41 cellular contexts compared by ENCODE assay signal in genomic region chr11:69748637-69749036, GRCh38. TPM values are rescaled to one million over a fixed set of nuclear protein-coding genes. Genes with fewer than 3 reads are reported as not detected.
"Had no signal": no experiment of that assay in that cellular context is flagged by ENCODE, and none has a peak within 500 bp of the region (broad histone marks: within the 10 kb centered on the region; RNA-seq: fewer than 3 reads in every experiment).

No MANE protein-coding gene starts in this region.

- H3K36me3 Mint-ChIP-seq: activated CD4-positive, alpha-beta memory T cell treated with anti-CD3 and anti-CD28 coated beads for 36 hours; activated naive CD4-positive, alpha-beta T cell treated with anti-CD3 and anti-CD28 coated beads, Interleukin-2, amount 50 U/mL, for 72 hours; activated naive CD8-positive, alpha-beta T cell treated with anti-CD3 and anti-CD28 coated beads for 36 hours had no signal

- FAIRE-seq: astrocyte, TTC549 had no signal

- H3K9me3 Mint-ChIP-seq: activated CD4-positive, alpha-beta memory T cell treated with anti-CD3 and anti-CD28 coated beads for 36 hours; activated CD4-positive, alpha-beta T cell treated with anti-CD3 and anti-CD28 coated beads, Interleukin-2, amount 10 ng/mL, durations not matched to agents 24 days and 14 days; activated CD8-positive, alpha-beta T cell treated with anti-CD3 and anti-CD28 coated beads for 36 hours; activated naive CD4-positive, alpha-beta T cell treated with anti-CD3 and anti-CD28 coated beads for 36 hours; activated naive CD4-positive, alpha-beta T cell treated with anti-CD3 and anti-CD28 coated beads, Interleukin-2, amount 50 U/mL, for 72 hours; activated naive CD8-positive, alpha-beta T cell treated with anti-CD3 and anti-CD28 coated beads for 36 hours; activated T-cell treated with anti-CD3 and anti-CD28 coated beads, Interleukin-2, amount 50 U/mL, for 4 hours; activated T-cell treated with anti-CD3 and anti-CD28 coated beads, Interleukin-2, amount 50 U/mL, for 72 hours; activated T-helper 1 cell treated with anti-CD3 and anti-CD28 coated beads, Interleukin-12 subunit alpha, Interleukin-12 subunit beta, Interleukin-2, Interleukin-4 antibody, amounts not matched to agents 30 ng/mL and 10 ng/mL and 1 ng/mL, durations not matched to agents 14 hours and 24 hours and 36 hours; activated T-helper 17 cell treated with anti-CD3 and anti-CD28 coated beads, Interleukin-2, amount 50 U/mL, for 72 hours; T-helper 1 cell treated with Interleukin-12 subunit alpha and Interleukin-12 subunit beta and Interleukin-4 antibody, amounts not matched to agents 30 μg/mL and 1 μg/mL, for 36 hours; T-helper 2 cell treated with Interferon-gamma antibody and Interleukin-4, amounts not matched to agents 5 μg/mL and 100 μg/mL, for 36 hours had no signal

- H3K4me3 Mint-ChIP-seq: activated CD4-positive, alpha-beta memory T cell treated with anti-CD3 and anti-CD28 coated beads for 36 hours; activated CD4-positive, alpha-beta T cell treated with anti-CD3 and anti-CD28 coated beads for 36 hours; activated CD4-positive, alpha-beta T cell treated with anti-CD3 and anti-CD28 coated beads, Interleukin-2, amount 10 ng/mL, durations not matched to agents 24 days and 14 days; activated CD8-positive, alpha-beta T cell treated with anti-CD3 and anti-CD28 coated beads for 36 hours; activated naive CD4-positive, alpha-beta T cell treated with anti-CD3 and anti-CD28 coated beads for 36 hours; activated naive CD8-positive, alpha-beta T cell treated with anti-CD3 and anti-CD28 coated beads for 36 hours; activated T-cell treated with anti-CD3 and anti-CD28 coated beads, Interleukin-2, amount 50 U/mL, for 4 hours; activated T-cell treated with anti-CD3 and anti-CD28 coated beads, Interleukin-2, amount 50 U/mL, for 72 hours; activated T-helper 1 cell treated with anti-CD3 and anti-CD28 coated beads, Interleukin-12 subunit alpha, Interleukin-12 subunit beta, Interleukin-2, Interleukin-4 antibody, amounts not matched to agents 30 ng/mL and 10 ng/mL and 1 ng/mL, durations not matched to agents 14 hours and 24 hours and 36 hours; activated T-helper 17 cell treated with anti-CD3 and anti-CD28 coated beads, Interleukin-2, amount 50 U/mL, for 72 hours; T-helper 1 cell treated with Interleukin-12 subunit alpha and Interleukin-12 subunit beta and Interleukin-4 antibody, amounts not matched to agents 30 μg/mL and 1 μg/mL, for 36 hours; T-helper 2 cell treated with Interferon-gamma antibody and Interleukin-4, amounts not matched to agents 5 μg/mL and 100 μg/mL, for 36 hours had no signal

- H3K9me3 ChIP-seq: adrenal gland, body of pancreas, breast epithelium had no signal

- H3K4me3 ChIP-seq: adrenal gland, body of pancreas, breast epithelium had no signal

- DNase-seq: activated CD4-positive, alpha-beta memory T cell treated with anti-CD3 and anti-CD28 coated beads for 36 hours; activated CD4-positive, alpha-beta T cell treated with anti-CD3 and anti-CD28 coated beads for 1 hour; activated CD4-positive, alpha-beta T cell treated with anti-CD3 and anti-CD28 coated beads for 36 hours; activated CD4-positive, alpha-beta T cell treated with anti-CD3 and anti-CD28 coated beads, Interleukin-2, amount 10 ng/mL, durations not matched to agents 24 days and 14 days; activated CD4-positive, alpha-beta T cell treated with anti-CD3 and anti-CD28 coated beads, Interleukin-2, amount 50 U/mL, for 1 hour; activated CD4-positive, alpha-beta T cell treated with anti-CD3 and anti-CD28 coated beads, Interleukin-2, amount 50 U/mL, for 4 hours; activated CD4-positive, CD25-positive, alpha-beta regulatory T cell; activated CD8-positive, alpha-beta memory T cell treated with anti-CD3 and anti-CD28 coated beads, Interleukin-2, amount 50 U/mL, for 4 hours; activated CD8-positive, alpha-beta T cell treated with anti-CD3 and anti-CD28 coated beads for 36 hours; activated effector memory CD4-positive, alpha-beta T cell treated with anti-CD3 and anti-CD28 coated beads, Interleukin-2, amount 50 U/mL, for 16 hours; activated gamma-delta T cell treated with Interleukin-2 at 50 U/mL for 16 hours; activated naive CD4-positive, alpha-beta T cell; activated naive CD4-positive, alpha-beta T cell treated with anti-CD3 and anti-CD28 coated beads for 36 hours; activated naive CD4-positive, alpha-beta T cell treated with anti-CD3 and anti-CD28 coated beads, Interleukin-2, amount 50 U/mL, for 16 hours; activated naive CD8-positive, alpha-beta T cell treated with anti-CD3 and anti-CD28 coated beads for 36 hours; activated T-cell treated with anti-CD3 and anti-CD28 coated beads for 4 hours; activated T-cell treated with anti-CD3 and anti-CD28 coated beads, Interleukin-2, amount 50 U/mL, for 1 hour; activated T-cell treated with anti-CD3 and anti-CD28 coated beads, Interleukin-2, amount 50 U/mL, for 4 hours; activated T-cell treated with anti-CD3 and anti-CD28 coated beads, Interleukin-2, amount 50 U/mL, for 72 hours; adrenal gland; amniotic stem cell; aorta; body of pancreas; brain microvascular endothelial cell; central memory CD4-positive, alpha-beta T cell; SW 1271; T-helper 1 cell; T-helper 2 cell; T-helper 9 cell had no signal

- H3K4me1 Mint-ChIP-seq: activated CD4-positive, alpha-beta T cell treated with anti-CD3 and anti-CD28 coated beads for 36 hours; activated CD4-positive, alpha-beta T cell treated with anti-CD3 and anti-CD28 coated beads, Interleukin-2, amount 10 ng/mL, durations not matched to agents 24 days and 14 days; activated naive CD8-positive, alpha-beta T cell treated with anti-CD3 and anti-CD28 coated beads for 36 hours had no signal

- ATAC-seq: activated CD4-positive, alpha-beta T cell treated with anti-CD3 and anti-CD28 coated beads for 36 hours; activated CD4-positive, CD25-positive, alpha-beta regulatory T cell treated with anti-CD3 and anti-CD28 coated beads, Interleukin-2, amount 50 U/mL, for 24 hours; activated CD8-positive, alpha-beta T cell treated with anti-CD3 and anti-CD28 coated beads for 36 hours; activated naive CD4-positive, alpha-beta T cell treated with anti-CD3 and anti-CD28 coated beads, Interleukin-2, amount 50 U/mL, for 72 hours; activated T-cell treated with anti-CD3 and anti-CD28 coated beads, Interleukin-2, amount 50 U/mL, for 4 hours; activated T-cell treated with anti-CD3 and anti-CD28 coated beads, Interleukin-2, amount 50 U/mL, for 72 hours; activated T-helper 17 cell treated with anti-CD3 and anti-CD28 coated beads, Interleukin-2, amount 50 U/mL, for 72 hours; body of pancreas had no signal

- H3K27ac Mint-ChIP-seq: activated CD4-positive, alpha-beta memory T cell treated with anti-CD3 and anti-CD28 coated beads for 36 hours; activated CD4-positive, alpha-beta T cell treated with anti-CD3 and anti-CD28 coated beads for 36 hours; activated CD4-positive, alpha-beta T cell treated with anti-CD3 and anti-CD28 coated beads, Interleukin-2, amount 10 ng/mL, durations not matched to agents 24 days and 14 days; activated CD8-positive, alpha-beta T cell treated with anti-CD3 and anti-CD28 coated beads for 36 hours; activated naive CD4-positive, alpha-beta T cell treated with anti-CD3 and anti-CD28 coated beads for 36 hours; activated naive CD4-positive, alpha-beta T cell treated with anti-CD3 and anti-CD28 coated beads, Interleukin-2, amount 50 U/mL, for 72 hours; activated naive CD8-positive, alpha-beta T cell treated with anti-CD3 and anti-CD28 coated beads for 36 hours; activated T-cell treated with anti-CD3 and anti-CD28 coated beads, Interleukin-2, amount 50 U/mL, for 72 hours; activated T-helper 1 cell treated with anti-CD3 and anti-CD28 coated beads, Interleukin-12 subunit alpha, Interleukin-12 subunit beta, Interleukin-2, Interleukin-4 antibody, amounts not matched to agents 30 ng/mL and 10 ng/mL and 1 ng/mL, durations not matched to agents 14 hours and 24 hours and 36 hours; activated T-helper 17 cell treated with anti-CD3 and anti-CD28 coated beads, Interleukin-2, amount 50 U/mL, for 72 hours; T-helper 1 cell treated with Interleukin-12 subunit alpha and Interleukin-12 subunit beta and Interleukin-4 antibody, amounts not matched to agents 30 μg/mL and 1 μg/mL, for 36 hours; T-helper 2 cell treated with Interferon-gamma antibody and Interleukin-4, amounts not matched to agents 5 μg/mL and 100 μg/mL, for 36 hours had no signal

- H3K27ac ChIP-seq: adrenal gland, body of pancreas, brain microvascular endothelial cell, breast epithelium, VCaP had no signal

- H3K27me3 ChIP-seq: adrenal gland, body of pancreas, brain microvascular endothelial cell had no signal

- H3K4me1 ChIP-seq: adrenal gland, body of pancreas, breast epithelium had no signal

- H3K27me3 Mint-ChIP-seq: activated CD4-positive, alpha-beta T cell treated with anti-CD3 and anti-CD28 coated beads, Interleukin-2, amount 10 ng/mL, durations not matched to agents 24 days and 14 days had no signal

- H3K36me3 ChIP-seq: adrenal gland, brain microvascular endothelial cell, breast epithelium had no signal

RNA-seq across cellular contexts. Expression of gene FGF4, which starts 26.5 kb away (rescaled TPM):
- total RNA-seq: activated CD4-positive, alpha-beta memory T cell treated with anti-CD3 and anti-CD28 coated beads for 36 hours; activated CD4-positive, alpha-beta T cell treated with anti-CD3 and anti-CD28 coated beads for 36 hours; activated CD4-positive, alpha-beta T cell treated with anti-CD3 and anti-CD28 coated beads, Interleukin-2, amount 10 ng/mL, durations not matched to agents 24 days and 14 days; activated CD8-positive, alpha-beta memory T cell treated with anti-CD3 and anti-CD28 coated beads for 36 hours; activated CD8-positive, alpha-beta T cell treated with anti-CD3 and anti-CD28 coated beads for 36 hours; activated naive CD4-positive, alpha-beta T cell treated with anti-CD3 and anti-CD28 coated beads for 36 hours; activated naive CD4-positive, alpha-beta T cell treated with anti-CD3 and anti-CD28 coated beads, Interleukin-2, amount 50 U/mL, for 72 hours; activated naive CD8-positive, alpha-beta T cell treated with anti-CD3 and anti-CD28 coated beads for 36 hours; activated T-cell treated with anti-CD3 and anti-CD28 coated beads, Interleukin-2, amount 50 U/mL, for 4 hours; activated T-cell treated with anti-CD3 and anti-CD28 coated beads, Interleukin-2, amount 50 U/mL, for 72 hours; activated T-helper 1 cell treated with anti-CD3 and anti-CD28 coated beads, Interleukin-12 subunit alpha, Interleukin-12 subunit beta, Interleukin-2, Interleukin-4 antibody, amounts not matched to agents 30 ng/mL and 10 ng/mL and 1 ng/mL, durations not matched to agents 14 hours and 24 hours and 36 hours; activated T-helper 17 cell treated with anti-CD3 and anti-CD28 coated beads, Interleukin-2, amount 50 U/mL, for 72 hours; adrenal gland; aorta; astrocyte; body of pancreas; breast epithelium; cardiac septum had no signal
- polyA plus RNA-seq: adrenal gland had no signal

RNA-seq across cellular contexts. Expression of gene FGF19, which starts 44.8 kb away (rescaled TPM):
- total RNA-seq: activated CD4-positive, alpha-beta memory T cell treated with anti-CD3 and anti-CD28 coated beads for 36 hours; activated CD4-positive, alpha-beta T cell treated with anti-CD3 and anti-CD28 coated beads, Interleukin-2, amount 10 ng/mL, durations not matched to agents 24 days and 14 days; activated CD8-positive, alpha-beta memory T cell treated with anti-CD3 and anti-CD28 coated beads for 36 hours; activated CD8-positive, alpha-beta T cell treated with anti-CD3 and anti-CD28 coated beads for 36 hours; activated naive CD8-positive, alpha-beta T cell treated with anti-CD3 and anti-CD28 coated beads for 36 hours; activated T-cell treated with anti-CD3 and anti-CD28 coated beads, Interleukin-2, amount 50 U/mL, for 4 hours; activated T-helper 1 cell treated with anti-CD3 and anti-CD28 coated beads, Interleukin-12 subunit alpha, Interleukin-12 subunit beta, Interleukin-2, Interleukin-4 antibody, amounts not matched to agents 30 ng/mL and 10 ng/mL and 1 ng/mL, durations not matched to agents 14 hours and 24 hours and 36 hours; activated T-helper 17 cell treated with anti-CD3 and anti-CD28 coated beads, Interleukin-2, amount 50 U/mL, for 72 hours; adrenal gland; aorta; astrocyte; body of pancreas; breast epithelium; cardiac septum had no signal
- polyA plus RNA-seq: adrenal gland, aorta had no signal
